21 cellular contexts compared by ENCODE assay signal in genomic region chr20:2706688-2707352, GRCh38. TPM values are rescaled to one million over a fixed set of nuclear protein-coding genes. Genes with fewer than 3 reads are reported as not detected.
A peak's percentile ranks its signal among the peaks of the same experiment; 100 is the strongest.
DNase-seq lines count a peak whose midpoint lies in the region; ATAC-seq and TF ChIP-seq lines count a peak whose summit lies in the region.
"Had no signal": no experiment of that assay in that cellular context is flagged by ENCODE, and none has a peak within 500 bp of the region (broad histone marks: within the 10 kb centered on the region; RNA-seq: fewer than 3 reads in every experiment).

No MANE protein-coding gene starts in this region.

- BruUV-seq in PC-3 (replicated peaks; lab: Mats Ljungman, UMichigan), result no TSS peak

- H3K4me1 ChIP-seq in endodermal cell (ENCODE audit: control insufficient read depth, insufficient read depth, low read length), result peaks cover 3% of the 10 kb centered on the region
- no peaks in the 10 kb centered on the region for H3K4me1 ChIP-seq in PC-3 (ENCODE audit: insufficient read depth, low read length)
- H3K4me1 ChIP-seq: sigmoid colon, testis had no signal

- H3K9me3 ChIP-seq in endodermal cell (ENCODE audit: control insufficient read depth, low read length), result no peaks in the 10 kb centered on the region
- H3K9me3 ChIP-seq in PC-3 (ENCODE audit: low read length), result no peaks in the 10 kb centered on the region
- H3K9me3 ChIP-seq: sigmoid colon, testis had no signal

- no peaks in the 10 kb centered on the region for H3K36me3 Mint-ChIP-seq in activated naive CD8-positive, alpha-beta T cell treated with anti-CD3 and anti-CD28 coated beads, Interleukin-2, amount 10 ng/mL, durations not matched to agents 7 days and 5 days
- H3K36me3 Mint-ChIP-seq in activated naive CD8-positive, alpha-beta T cell treated with anti-CD3 and anti-CD28 coated beads for 36 hours, result no peaks in the 10 kb centered on the region
- no peaks in the 10 kb centered on the region for H3K36me3 Mint-ChIP-seq in activated CD8-positive, alpha-beta T cell treated with anti-CD3 and anti-CD28 coated beads for 36 hours (ENCODE audit: low read depth)
- no peaks in the 10 kb centered on the region for H3K36me3 Mint-ChIP-seq in endodermal cell (ENCODE audit: low read depth)
- H3K36me3 Mint-ChIP-seq in stimulated activated effector memory CD8-positive, alpha-beta T cell treated with anti-CD3 and anti-CD28 coated beads, Interleukin-12 subunit alpha, Interleukin-12 subunit beta, amount 100 ng/mL, for 72 hours, result no peaks in the 10 kb centered on the region
- H3K36me3 Mint-ChIP-seq: mesothelial cell of epicardium had no signal

- WGBS in endodermal cell (ENCODE audit: insufficient coverage in 1 of 2, insufficient read length in 1 of 2), 2 experiments, result 82 to 91% methylated on average over 5 to 6 of the region's 6 CpGs

- POLR2A ChIA-PET in activated naive CD8-positive, alpha-beta T cell treated with anti-CD3 and anti-CD28 coated beads, Interleukin-2, amount 10 ng/mL, durations not matched to agents 7 days and 5 days (lab: Charles Lee), result interaction anchor here (1.2 to 1.3 kb wide), 2 partner anchors 14 to 18 kb away, joined by 3 to 4 read pairs; partner anchors contain the start of gene EBF4
- POLR2A ChIA-PET in activated CD8-positive, alpha-beta T cell treated with anti-CD3 and anti-CD28 coated beads for 36 hours (lab: Charles Lee), result no interaction called here
- POLR2A ChIA-PET in PC-3 (lab: Charles Lee; ENCODE audit: unreplicated experiment), result no interaction called here

- peaks cover 8% of the 10 kb centered on the region for H3K4me1 Mint-ChIP-seq in activated naive CD8-positive, alpha-beta T cell treated with anti-CD3 and anti-CD28 coated beads, Interleukin-2, amount 10 ng/mL, durations not matched to agents 7 days and 5 days
- H3K4me1 Mint-ChIP-seq in activated naive CD8-positive, alpha-beta T cell treated with anti-CD3 and anti-CD28 coated beads for 36 hours, result peaks cover 5% of the 10 kb centered on the region
- peaks cover 3% of the 10 kb centered on the region for H3K4me1 Mint-ChIP-seq in activated CD8-positive, alpha-beta T cell treated with anti-CD3 and anti-CD28 coated beads for 36 hours (ENCODE audit: low read depth)
- H3K4me1 Mint-ChIP-seq in endodermal cell, result peaks cover 11% of the 10 kb centered on the region
- H3K4me1 Mint-ChIP-seq in stimulated activated effector memory CD8-positive, alpha-beta T cell treated with anti-CD3 and anti-CD28 coated beads, Interleukin-12 subunit alpha, Interleukin-12 subunit beta, amount 100 ng/mL, for 72 hours, result peaks cover 16% of the 10 kb centered on the region
- H3K4me1 Mint-ChIP-seq: mesothelial cell of epicardium had no signal

- H3K9me3 Mint-ChIP-seq in activated naive CD8-positive, alpha-beta T cell treated with anti-CD3 and anti-CD28 coated beads, Interleukin-2, amount 10 ng/mL, durations not matched to agents 7 days and 5 days, result no peaks in the 10 kb centered on the region
- H3K9me3 Mint-ChIP-seq in activated naive CD8-positive, alpha-beta T cell treated with anti-CD3 and anti-CD28 coated beads for 36 hours, result no peaks in the 10 kb centered on the region
- no peaks in the 10 kb centered on the region for H3K9me3 Mint-ChIP-seq in activated CD8-positive, alpha-beta T cell treated with anti-CD3 and anti-CD28 coated beads for 36 hours
- H3K9me3 Mint-ChIP-seq in endodermal cell, result no peaks in the 10 kb centered on the region
- H3K9me3 Mint-ChIP-seq in stimulated activated effector memory CD8-positive, alpha-beta T cell treated with anti-CD3 and anti-CD28 coated beads, Interleukin-12 subunit alpha, Interleukin-12 subunit beta, amount 100 ng/mL, for 72 hours, result no peaks in the 10 kb centered on the region
- H3K9me3 Mint-ChIP-seq: mesothelial cell of epicardium, nephron had no signal

- no peaks in the 10 kb centered on the region for H3K36me3 ChIP-seq in endodermal cell (ENCODE audit: control insufficient read depth, insufficient read depth, low read length)
- no peaks in the 10 kb centered on the region for H3K36me3 ChIP-seq in PC-3 (ENCODE audit: low read depth, low read length)
- H3K36me3 ChIP-seq: sigmoid colon had no signal

- CTCF ChIA-PET in activated CD8-positive, alpha-beta T cell treated with anti-CD3 and anti-CD28 coated beads for 36 hours (lab: Charles Lee), result interaction anchor here (1.6 to 3.4 kb wide), 2 partner anchors 36 to 45 kb away, joined by 4 to 19 read pairs; no protein-coding TSS in a partner anchor
- CTCF ChIA-PET in PC-3 (lab: Charles Lee), result no interaction called here

- no peaks in the 10 kb centered on the region for H3K79me2 ChIP-seq in PC-3 (ENCODE audit: low read length)

- H3K27ac ChIP-seq in endodermal cell (ENCODE audit: low read depth, low read length) (no peak overlapping the region), PC-3 (ENCODE audit: low read length) (no peak overlapping the region)
- H3K27ac ChIP-seq: sigmoid colon, testis had no signal

- no peaks in the 10 kb centered on the region for H3K27me3 Mint-ChIP-seq in activated naive CD8-positive, alpha-beta T cell treated with anti-CD3 and anti-CD28 coated beads, Interleukin-2, amount 10 ng/mL, durations not matched to agents 7 days and 5 days
- no peaks in the 10 kb centered on the region for H3K27me3 Mint-ChIP-seq in activated naive CD8-positive, alpha-beta T cell treated with anti-CD3 and anti-CD28 coated beads for 36 hours
- no peaks in the 10 kb centered on the region for H3K27me3 Mint-ChIP-seq in activated CD8-positive, alpha-beta T cell treated with anti-CD3 and anti-CD28 coated beads for 36 hours
- H3K27me3 Mint-ChIP-seq in endodermal cell (ENCODE audit: insufficient read depth), result peaks cover 52% of the 10 kb centered on the region

- intact Hi-C loops in activated CD8-positive, alpha-beta T cell treated with anti-CD3 and anti-CD28 coated beads for 36 hours (cut with micrococcal nuclease), result no loop called here
- intact Hi-C loops in PC-3 (cut with micrococcal nuclease), result no loop called here

- H3K4me3 Mint-ChIP-seq in activated naive CD8-positive, alpha-beta T cell treated with anti-CD3 and anti-CD28 coated beads, Interleukin-2, amount 10 ng/mL, durations not matched to agents 7 days and 5 days, result peak overlapping the region; percentile 0
- H3K4me3 Mint-ChIP-seq in activated naive CD8-positive, alpha-beta T cell treated with anti-CD3 and anti-CD28 coated beads for 36 hours, result no peak overlapping the region
- no peak overlapping the region for H3K4me3 Mint-ChIP-seq in activated CD8-positive, alpha-beta T cell treated with anti-CD3 and anti-CD28 coated beads for 36 hours
- H3K4me3 Mint-ChIP-seq in endodermal cell, result no peak overlapping the region
- no peak overlapping the region for H3K4me3 Mint-ChIP-seq in stimulated activated effector memory CD8-positive, alpha-beta T cell treated with anti-CD3 and anti-CD28 coated beads, Interleukin-12 subunit alpha, Interleukin-12 subunit beta, amount 100 ng/mL, for 72 hours
- H3K4me3 Mint-ChIP-seq: mesothelial cell of epicardium, nephron had no signal

- H4K20me1 ChIP-seq in PC-3 (ENCODE audit: low read length), result no peaks in the 10 kb centered on the region

- peak overlapping the region; percentile 32 for H3K27ac Mint-ChIP-seq in activated naive CD8-positive, alpha-beta T cell treated with anti-CD3 and anti-CD28 coated beads, Interleukin-2, amount 10 ng/mL, durations not matched to agents 7 days and 5 days
- no peak overlapping the region for H3K27ac Mint-ChIP-seq in activated naive CD8-positive, alpha-beta T cell treated with anti-CD3 and anti-CD28 coated beads for 36 hours
- no peak overlapping the region for H3K27ac Mint-ChIP-seq in activated CD8-positive, alpha-beta T cell treated with anti-CD3 and anti-CD28 coated beads for 36 hours
- H3K27ac Mint-ChIP-seq in endodermal cell, result no peak overlapping the region
- H3K27ac Mint-ChIP-seq in stimulated activated effector memory CD8-positive, alpha-beta T cell treated with anti-CD3 and anti-CD28 coated beads, Interleukin-12 subunit alpha, Interleukin-12 subunit beta, amount 100 ng/mL, for 72 hours, result peak overlapping the region; percentile 7
- H3K27ac Mint-ChIP-seq: mesothelial cell of epicardium, nephron had no signal

- H3K4me3 ChIP-seq in endodermal cell (ENCODE audit: low read length) (no peak overlapping the region), PC-3 (ENCODE audit: low read length) (no peak overlapping the region)
- H3K4me3 ChIP-seq: sigmoid colon, testis had no signal

- no peak overlapping the region for H3K9ac ChIP-seq in endodermal cell (ENCODE audit: extremely low read depth, low read length, poor library complexity, severe bottlenecking)
- H3K9ac ChIP-seq in PC-3 (ENCODE audit: low read length), result no peak overlapping the region

- no peak for TF ChIP-seq CTCF in activated CD8-positive, alpha-beta T cell treated with anti-CD3 and anti-CD28 coated beads for 36 hours (IDR thresholded peaks at IDR 0.05)
- TF ChIP-seq CTCF in endodermal cell (conservative IDR thresholded peaks at IDR 0.05), result no peak
- TF ChIP-seq CTCF in PC-3 (conservative IDR thresholded peaks at IDR 0.05; ENCODE audit: low read depth, low read length), result no peak

- H3F3A ChIP-seq in PC-3 (ENCODE audit: low read length, unreplicated experiment), result no peaks in the 10 kb centered on the region

- peak; percentile 52 for ATAC-seq in activated naive CD8-positive, alpha-beta T cell treated with anti-CD3 and anti-CD28 coated beads, Interleukin-2, amount 10 ng/mL, durations not matched to agents 7 days and 5 days (ENCODE audit: low read depth)
- ATAC-seq in activated CD8-positive, alpha-beta T cell treated with anti-CD3 and anti-CD28 coated beads for 36 hours, result peak; percentile 64
- peak; percentile 60 for ATAC-seq in stimulated activated effector memory CD8-positive, alpha-beta T cell treated with anti-CD3 and anti-CD28 coated beads, Interleukin-12 subunit alpha, Interleukin-12 subunit beta, amount 100 ng/mL, for 72 hours
- ATAC-seq in GM18873 (IDR thresholded peaks at IDR 0.05; ENCODE audit: low FRiP score, unreplicated experiment) (no peak), PC-3 (no peak)

- no peak overlapping the region for H3K4me2 ChIP-seq in PC-3 (ENCODE audit: low read length)

- no peak for DNase-seq in activated naive CD8-positive, alpha-beta T cell treated with anti-CD3 and anti-CD28 coated beads, Interleukin-2, amount 10 ng/mL, durations not matched to agents 7 days and 5 days
- DNase-seq in activated naive CD8-positive, alpha-beta T cell treated with anti-CD3 and anti-CD28 coated beads for 36 hours, result no peak
- DNase-seq in activated CD8-positive, alpha-beta T cell treated with anti-CD3 and anti-CD28 coated beads for 36 hours, result no peak
- DNase-seq in endodermal cell (peak; percentile 42), NCI-H1105 (lab: John Stamatoyannopoulos, UW) (no peak), PC-3 (no peak)
- DNase-seq in stimulated activated effector memory CD8-positive, alpha-beta T cell treated with anti-CD3 and anti-CD28 coated beads, Interleukin-12 subunit alpha, Interleukin-12 subunit beta, amount 100 ng/mL, for 72 hours (ENCODE audit: low spot score in 2 of 2), result peak in 1 of 2 donors; percentile 53
- DNase-seq: ACHN; C1 segment of cervical spinal cord; EL; left cardiac atrium; MM.1S; NCI-H146; NCI-H524 treated with DMSO at 0.1 percent for 48 hours; sigmoid colon; stimulated activated CD4-positive, alpha-beta T cell treated with anti-CD3 and anti-CD28 coated beads, Interleukin-15, amount 100 ng/mL, for 24 hours; T-helper 9 cell; testis had no signal

- no peaks in the 10 kb centered on the region for H3K9me2 ChIP-seq in PC-3 (replicated peaks; ENCODE audit: low read length)

- H3K27me3 ChIP-seq in endodermal cell (ENCODE audit: control insufficient read depth, insufficient read depth, low read length, poor library complexity, severe bottlenecking) (peaks cover 14% of the 10 kb centered on the region), PC-3 (ENCODE audit: low read length) (peaks cover 29% of the 10 kb centered on the region)
- H3K27me3 ChIP-seq: sigmoid colon, testis had no signal

- H2AFZ ChIP-seq in PC-3 (ENCODE audit: low read length), result no peak overlapping the region

RNA-seq across cellular contexts. Expression of gene EBF4, which starts 14.2 kb away (rescaled TPM):
- 1 to 10 TPM in 1 of 2 experiments, under 1 TPM in 1; 0.99 to 2.4 TPM for total RNA-seq in activated naive CD8-positive, alpha-beta T cell treated with anti-CD3 and anti-CD28 coated beads, Interleukin-2, amount 10 ng/mL, durations not matched to agents 7 days and 5 days
- under 1 TPM; 0.66 to 0.98 TPM for total RNA-seq in activated naive CD8-positive, alpha-beta T cell treated with anti-CD3 and anti-CD28 coated beads for 36 hours
- total RNA-seq in activated CD8-positive, alpha-beta T cell treated with anti-CD3 and anti-CD28 coated beads for 36 hours, result 1 to 10 TPM; 1.1 to 1.2 TPM
- 10 to 100 TPM in 1 of 2 donors, 1 to 10 TPM in 1; 6.4 to 12.1 TPM for total RNA-seq in endodermal cell
- polyA plus RNA-seq in endodermal cell (2013, experiment 1 of 2), result 17.5 TPM
- polyA plus RNA-seq in endodermal cell (2013, experiment 2 of 2), result 16.1 TPM
- total RNA-seq in PC-3 (2014; rRNA removed), result 0.98 and 1.8 TPM in 2 replicates

RNA-seq across cellular contexts. Expression of gene IDH3B, which starts 42.8 kb away (rescaled TPM):
- total RNA-seq in activated naive CD8-positive, alpha-beta T cell treated with anti-CD3 and anti-CD28 coated beads, Interleukin-2, amount 10 ng/mL, durations not matched to agents 7 days and 5 days, result 10 to 100 TPM; 95.8 to 96.7 TPM
- total RNA-seq in activated naive CD8-positive, alpha-beta T cell treated with anti-CD3 and anti-CD28 coated beads for 36 hours, result 100 to 1,000 TPM; 143 to 147 TPM
- total RNA-seq in activated CD8-positive, alpha-beta T cell treated with anti-CD3 and anti-CD28 coated beads for 36 hours, result 100 to 1,000 TPM; 109 to 114 TPM
- total RNA-seq in endodermal cell, result 10 to 100 TPM; 89.9 to 91.7 TPM
- 78.9 TPM for polyA plus RNA-seq in endodermal cell (2013, experiment 1 of 2)
- 69.2 TPM for polyA plus RNA-seq in endodermal cell (2013, experiment 2 of 2)
- total RNA-seq in PC-3 (2014; rRNA removed), result 261 and 269 TPM in 2 replicates

RNA-seq across cellular contexts. Expression of gene NOP56, which starts 54.4 kb away (rescaled TPM):
- total RNA-seq in activated naive CD8-positive, alpha-beta T cell treated with anti-CD3 and anti-CD28 coated beads, Interleukin-2, amount 10 ng/mL, durations not matched to agents 7 days and 5 days, result 100 to 1,000 TPM; 322 to 330 TPM
- 100 to 1,000 TPM; 937 to 970 TPM for total RNA-seq in activated naive CD8-positive, alpha-beta T cell treated with anti-CD3 and anti-CD28 coated beads for 36 hours
- total RNA-seq in activated CD8-positive, alpha-beta T cell treated with anti-CD3 and anti-CD28 coated beads for 36 hours, result 100 to 1,000 TPM; 587 to 596 TPM
- total RNA-seq in endodermal cell (100 to 1,000 TPM; 386 to 432 TPM), PC-3 (2014; rRNA removed) (570 and 642 TPM in 2 replicates)
- polyA plus RNA-seq in endodermal cell (2013, experiment 1 of 2), result 305 TPM
- polyA plus RNA-seq in endodermal cell (2013, experiment 2 of 2), result 280 TPM

Comparison
In these comparisons a context has a peak if more than half of its experiments do, and no peak if none do; other contexts are left out.
1. H3K27ac Mint-ChIP-seq: peak in activated naive CD8-positive, alpha-beta T cell treated with anti-CD3 and anti-CD28 coated beads, Interleukin-2, amount 10 ng/mL, durations not matched to agents 7 days and 5 days (single experiment) and stimulated activated effector memory CD8-positive, alpha-beta T cell treated with anti-CD3 and anti-CD28 coated beads, Interleukin-12 subunit alpha, Interleukin-12 subunit beta, amount 100 ng/mL, for 72 hours (single experiment); none in activated naive CD8-positive, alpha-beta T cell treated with anti-CD3 and anti-CD28 coated beads for 36 hours (single experiment), activated CD8-positive, alpha-beta T cell treated with anti-CD3 and anti-CD28 coated beads for 36 hours (single experiment) and endodermal cell (single experiment).
2. ATAC-seq: peak in activated naive CD8-positive, alpha-beta T cell treated with anti-CD3 and anti-CD28 coated beads, Interleukin-2, amount 10 ng/mL, durations not matched to agents 7 days and 5 days (single experiment), activated CD8-positive, alpha-beta T cell treated with anti-CD3 and anti-CD28 coated beads for 36 hours (single experiment) and stimulated activated effector memory CD8-positive, alpha-beta T cell treated with anti-CD3 and anti-CD28 coated beads, Interleukin-12 subunit alpha, Interleukin-12 subunit beta, amount 100 ng/mL, for 72 hours (single experiment); none in GM18873 (single experiment) and PC-3 (single experiment).